ENCODE assay signal across 18 cellular contexts in the genomic region with DNA sequence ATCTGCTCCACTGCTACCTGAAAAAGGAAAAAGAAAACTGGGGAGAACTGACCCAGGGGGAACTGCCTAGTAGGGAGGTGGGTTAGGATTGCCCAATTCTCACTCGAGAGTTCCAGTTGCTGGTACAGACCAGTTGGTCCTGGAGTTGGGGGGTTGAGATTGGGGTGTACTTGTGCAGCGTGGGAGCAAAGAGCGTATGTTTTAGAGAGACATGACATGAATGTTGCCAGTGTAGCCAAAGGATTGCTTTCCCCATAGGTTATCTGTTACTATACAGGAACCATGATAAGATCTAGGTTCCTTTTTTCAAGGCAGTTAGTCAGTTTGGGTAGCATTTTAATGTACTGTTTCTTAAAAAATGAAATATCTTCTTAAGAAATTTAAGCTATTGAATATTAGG.
"Had no signal": no experiment of that assay in that cellular context is flagged by ENCODE, and none has a peak within 500 bp of the region (broad histone marks: within the 10 kb centered on the region; RNA-seq: fewer than 3 reads in every experiment).

No MANE protein-coding gene starts in this region.

- H3K27me3 ChIP-seq: esophagus squamous epithelium, heart right ventricle, neural progenitor cell, thyroid gland had no signal

- H2AFZ ChIP-seq: neural progenitor cell had no signal

- H3K27ac ChIP-seq: esophagus squamous epithelium, heart right ventricle, left ventricle myocardium inferior, neural progenitor cell, psoas muscle, thyroid gland had no signal

- H3K4me1 ChIP-seq: esophagus squamous epithelium, left ventricle myocardium inferior, neural progenitor cell, psoas muscle, thyroid gland had no signal

- H3K36me3 ChIP-seq: neural progenitor cell, thyroid gland had no signal

- H3K4me3 ChIP-seq: esophagus squamous epithelium, heart right ventricle, left ventricle myocardium inferior, neural progenitor cell, psoas muscle, thyroid gland had no signal

- DNase-seq: activated CD4-positive, alpha-beta T cell treated with anti-CD3 and anti-CD28 coated beads for 36 hours; activated CD4-positive, alpha-beta T cell treated with anti-CD3 and anti-CD28 coated beads, Interleukin-2, amount 50 U/mL, for 48 hours; activated gamma-delta T cell treated with Interleukin-2 at 50 U/mL for 16 hours; amniotic stem cell; effector memory CD4-positive, alpha-beta T cell; esophagus squamous epithelium; heart right ventricle; immature natural killer cell; kidney glomerular epithelial cell; left ventricle myocardium inferior; mammary epithelial cell; psoas muscle; right cardiac atrium; stimulated activated CD4-positive, alpha-beta T cell treated with anti-CD3 and anti-CD28 coated beads, Interleukin-2, amount 100 ng/mL, for 24 hours; stimulated activated naive CD4-positive, alpha-beta T cell treated with Interleukin-2 at 50 U/mL for 16 hours; T-helper 9 cell; thyroid gland had no signal

- H3K9me3 ChIP-seq: esophagus squamous epithelium, heart right ventricle, left ventricle myocardium inferior, psoas muscle, thyroid gland had no signal

- H3K4me2 ChIP-seq: neural progenitor cell had no signal
